ENCODE assay signal across 2 cellular contexts in the genomic region with DNA sequence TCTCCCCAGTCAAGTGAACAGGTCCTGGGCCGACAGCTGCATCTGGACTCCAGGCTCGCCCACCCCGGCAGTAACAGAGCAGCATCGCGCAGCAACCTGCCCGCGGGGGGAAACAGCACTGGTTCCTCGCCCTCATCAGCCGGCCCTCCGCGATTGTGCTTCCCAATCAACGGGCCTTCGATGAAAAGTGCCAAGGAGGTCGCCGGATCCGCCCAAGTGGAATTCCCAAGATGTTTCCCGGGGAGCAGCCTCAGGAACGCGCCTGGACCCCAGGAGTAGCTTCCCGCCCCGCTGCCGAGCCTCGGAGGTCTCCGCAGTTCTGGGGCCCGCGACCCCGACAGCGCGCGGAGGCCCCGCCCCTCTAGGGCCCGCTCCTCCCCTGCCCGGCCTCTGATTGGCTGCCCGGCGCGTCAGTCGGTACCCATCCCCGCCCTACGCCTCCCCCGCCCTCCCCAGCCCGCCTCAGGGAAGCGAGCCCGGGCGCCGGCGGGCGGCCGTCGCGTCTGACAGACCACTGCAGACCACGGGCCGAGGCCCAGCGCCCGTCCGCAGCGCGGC.
TF ChIP-seq lines count a peak whose summit lies in the region.

A gene (plus strand): TSS at position 460 of the 558 bp plus-strand sequence. CDS start 103 bp downstream, outside the sequence.

TF ChIP-seq in A549, 52 proteins besides CTCF, POLR2A, EP300 and RAD21 (continued from another document):
- TF ChIP-seq, protein P1, sequence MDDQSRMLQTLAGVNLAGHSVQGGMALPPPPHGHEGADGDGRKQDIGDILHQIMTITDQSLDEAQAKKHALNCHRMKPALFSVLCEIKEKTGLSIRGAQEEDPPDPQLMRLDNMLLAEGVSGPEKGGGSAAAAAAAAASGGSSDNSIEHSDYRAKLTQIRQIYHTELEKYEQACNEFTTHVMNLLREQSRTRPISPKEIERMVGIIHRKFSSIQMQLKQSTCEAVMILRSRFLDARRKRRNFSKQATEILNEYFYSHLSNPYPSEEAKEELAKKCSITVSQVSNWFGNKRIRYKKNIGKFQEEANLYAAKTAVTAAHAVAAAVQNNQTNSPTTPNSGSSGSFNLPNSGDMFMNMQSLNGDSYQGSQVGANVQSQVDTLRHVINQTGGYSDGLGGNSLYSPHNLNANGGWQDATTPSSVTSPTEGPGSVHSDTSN (IDR thresholded peaks at IDR 0.05): peak; percentile 90
- no peak for TF ChIP-seq SMC3 (IDR thresholded peaks at IDR 0.05)
- no peak for TF ChIP-seq HEYL (CRISPR knock-in tag; IDR thresholded peaks at IDR 0.05)
- TF ChIP-seq MAFK (IDR thresholded peaks at IDR 0.05; ENCODE audit: partially characterized antibody): no peak
TF ChIP-seq in A549: peak in this region for 3.

TF ChIP-seq in WTC11, 78 proteins besides CTCF, POLR2A, EP300 and RAD21 (continued from another document):
- TF ChIP-seq SP1 (CRISPR knock-in tag; conservative IDR thresholded peaks at IDR 0.05): peak; percentile 24; the same call in 1 of the 2 replicates
- TF ChIP-seq ELF4 (CRISPR knock-in tag; IDR thresholded peaks at IDR 0.05; ENCODE audit: low read depth): no peak
- TF ChIP-seq, protein P2, sequence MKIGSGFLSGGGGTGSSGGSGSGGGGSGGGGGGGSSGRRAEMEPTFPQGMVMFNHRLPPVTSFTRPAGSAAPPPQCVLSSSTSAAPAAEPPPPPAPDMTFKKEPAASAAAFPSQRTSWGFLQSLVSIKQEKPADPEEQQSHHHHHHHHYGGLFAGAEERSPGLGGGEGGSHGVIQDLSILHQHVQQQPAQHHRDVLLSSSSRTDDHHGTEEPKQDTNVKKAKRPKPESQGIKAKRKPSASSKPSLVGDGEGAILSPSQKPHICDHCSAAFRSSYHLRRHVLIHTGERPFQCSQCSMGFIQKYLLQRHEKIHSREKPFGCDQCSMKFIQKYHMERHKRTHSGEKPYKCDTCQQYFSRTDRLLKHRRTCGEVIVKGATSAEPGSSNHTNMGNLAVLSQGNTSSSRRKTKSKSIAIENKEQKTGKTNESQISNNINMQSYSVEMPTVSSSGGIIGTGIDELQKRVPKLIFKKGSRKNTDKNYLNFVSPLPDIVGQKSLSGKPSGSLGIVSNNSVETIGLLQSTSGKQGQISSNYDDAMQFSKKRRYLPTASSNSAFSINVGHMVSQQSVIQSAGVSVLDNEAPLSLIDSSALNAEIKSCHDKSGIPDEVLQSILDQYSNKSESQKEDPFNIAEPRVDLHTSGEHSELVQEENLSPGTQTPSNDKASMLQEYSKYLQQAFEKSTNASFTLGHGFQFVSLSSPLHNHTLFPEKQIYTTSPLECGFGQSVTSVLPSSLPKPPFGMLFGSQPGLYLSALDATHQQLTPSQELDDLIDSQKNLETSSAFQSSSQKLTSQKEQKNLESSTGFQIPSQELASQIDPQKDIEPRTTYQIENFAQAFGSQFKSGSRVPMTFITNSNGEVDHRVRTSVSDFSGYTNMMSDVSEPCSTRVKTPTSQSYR (CRISPR knock-in tag; IDR thresholded peaks at IDR 0.05): no peak
- TF ChIP-seq CREB1 (CRISPR knock-in tag; IDR thresholded peaks at IDR 0.05): no peak
- peak; percentile 81 for TF ChIP-seq NFYB (CRISPR knock-in tag; conservative IDR thresholded peaks at IDR 0.05; ENCODE audit: low read depth)
- TF ChIP-seq ZNF232 (CRISPR knock-in tag; IDR thresholded peaks at IDR 0.05): no peak
- TF ChIP-seq CREM (CRISPR knock-in tag; IDR thresholded peaks at IDR 0.05): no peak; the same call in 1 of the 2 replicates
- TF ChIP-seq, protein P3, sequence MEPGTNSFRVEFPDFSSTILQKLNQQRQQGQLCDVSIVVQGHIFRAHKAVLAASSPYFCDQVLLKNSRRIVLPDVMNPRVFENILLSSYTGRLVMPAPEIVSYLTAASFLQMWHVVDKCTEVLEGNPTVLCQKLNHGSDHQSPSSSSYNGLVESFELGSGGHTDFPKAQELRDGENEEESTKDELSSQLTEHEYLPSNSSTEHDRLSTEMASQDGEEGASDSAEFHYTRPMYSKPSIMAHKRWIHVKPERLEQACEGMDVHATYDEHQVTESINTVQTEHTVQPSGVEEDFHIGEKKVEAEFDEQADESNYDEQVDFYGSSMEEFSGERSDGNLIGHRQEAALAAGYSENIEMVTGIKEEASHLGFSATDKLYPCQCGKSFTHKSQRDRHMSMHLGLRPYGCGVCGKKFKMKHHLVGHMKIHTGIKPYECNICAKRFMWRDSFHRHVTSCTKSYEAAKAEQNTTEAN (CRISPR knock-in tag; IDR thresholded peaks at IDR 0.05): no peak
- TF ChIP-seq KAT7 (CRISPR knock-in tag; IDR thresholded peaks at IDR 0.05; ENCODE audit: borderline replicate concordance): no peak
- no peak for TF ChIP-seq ZNF396 (CRISPR knock-in tag; IDR thresholded peaks at IDR 0.05; ENCODE audit: borderline replicate concordance)
- TF ChIP-seq CBFB (CRISPR knock-in tag; IDR thresholded peaks at IDR 0.05; ENCODE audit: low read depth): peak; percentile 49; the same call in 1 of the 2 replicates
- TF ChIP-seq ZNF263 (CRISPR knock-in tag; IDR thresholded peaks at IDR 0.05; ENCODE audit: low read depth): no peak
- TF ChIP-seq ZNF121 (CRISPR knock-in tag; IDR thresholded peaks at IDR 0.05): no peak
